Comparison of ENCODE assay signal across 16 cellular contexts in the genomic region with DNA sequence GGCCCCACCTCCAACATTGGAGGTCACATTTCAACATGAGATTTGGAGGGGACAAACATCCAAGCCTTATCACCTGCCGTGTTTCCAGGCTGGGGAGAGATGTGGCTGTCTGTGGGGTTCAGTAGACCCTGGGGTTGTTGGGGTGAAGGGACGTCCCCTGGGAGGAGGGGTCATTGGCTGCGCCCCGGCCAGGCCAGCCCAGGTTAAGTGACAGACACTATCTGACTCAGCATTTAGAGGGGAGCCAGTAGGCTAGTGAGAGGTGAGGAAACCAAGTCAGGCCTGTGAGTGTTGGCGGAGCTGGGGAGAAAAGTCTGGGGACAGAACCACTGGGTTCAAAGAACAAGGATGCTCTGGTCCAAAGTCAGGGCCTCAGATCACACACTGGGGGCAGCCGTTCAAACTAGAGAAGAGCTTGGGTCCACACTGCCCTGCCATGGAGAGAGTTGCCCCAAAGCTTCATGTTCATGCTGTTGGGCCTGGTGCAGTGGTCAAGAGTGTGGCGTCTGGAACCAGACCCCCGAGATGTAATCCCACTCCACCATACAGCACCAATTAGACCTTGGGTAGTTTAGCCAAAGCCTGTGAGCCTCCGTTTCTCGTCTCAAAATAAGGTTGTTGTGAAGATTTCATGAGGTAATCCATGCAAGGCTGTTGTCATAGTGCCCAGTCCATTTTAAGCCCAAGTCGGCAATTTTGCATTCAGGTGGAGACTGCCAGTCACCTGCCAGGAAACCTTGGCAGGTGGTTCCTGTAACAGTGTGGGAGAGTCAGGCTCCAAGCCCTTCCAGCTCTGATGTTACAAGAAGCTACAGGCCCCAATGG.
DNase-seq lines count a peak whose midpoint lies in the region; ATAC-seq and TF ChIP-seq lines count a peak whose summit lies in the region.
"Had no signal": no experiment of that assay in that cellular context is flagged by ENCODE, and none has a peak within 500 bp of the region (broad histone marks: within the 10 kb centered on the region; RNA-seq: fewer than 3 reads in every experiment).

No MANE protein-coding gene starts in this region.

- H3K27me3 ChIP-seq in A673 (replicated peaks; ENCODE audit: insufficient read depth, low read depth, low read length, poor library complexity): peaks cover 7% of the 10 kb centered on the region

- DNase-seq in NCI-H345 (lab: John Stamatoyannopoulos, UW) (peak; percentile 3), NCI-H345 treated with DMSO at 0.1 percent for 48 hours (lab: John Stamatoyannopoulos, UW; ENCODE audit: unreplicated experiment) (no peak), RPMI8226 (peak; percentile 86), left lobe of liver (ENCODE audit: low spot score) (peak; percentile 15), A673 (ENCODE audit: low spot score) (no peak), foreskin fibroblast (no peak)
- DNase-seq: CD8-positive, alpha-beta memory T cell; GDM1; HFFc6; KG1; NCI-H1417; NCI-H1930; NCI-H510A treated with DMSO at 0.1 percent for 48 hours; Right ventricle myocardium superior had no signal

- H3K9me3 ChIP-seq in A673 (ENCODE audit: low read depth, low read length, poor library complexity, severe bottlenecking): no peaks in the 10 kb centered on the region

- CTCF ChIA-PET in A673 (lab: Charles Lee): no interaction called here

- H3K27ac ChIP-seq in A673 (ENCODE audit: low read depth, low read length, poor library complexity, severe bottlenecking): no peak overlapping the region
- H3K27ac ChIP-seq: SK-N-MC had no signal

- POLR2A ChIA-PET in A673 (lab: Charles Lee; ENCODE audit: low non-redundant PET): no interaction called here

- no peak for ATAC-seq in left lobe of liver
- ATAC-seq in GM19463 (IDR thresholded peaks at IDR 0.05; ENCODE audit: unreplicated experiment): no peak

- no peaks in the 10 kb centered on the region for H3K36me3 ChIP-seq in A673 (ENCODE audit: insufficient read depth, low read length, poor library complexity, severe bottlenecking)

- H3K4me3 ChIP-seq in A673 (ENCODE audit: low read depth, low read length, poor library complexity, severe bottlenecking) (no peak overlapping the region), foreskin fibroblast (ENCODE audit: low read depth in 1 of 2, low read length in 2 of 2) (no peak overlapping the region)
- H3K4me3 ChIP-seq: SK-N-MC had no signal

- H3K4me1 ChIP-seq in A673 (ENCODE audit: insufficient read depth, low read length, poor library complexity, severe bottlenecking): no peaks in the 10 kb centered on the region

- TF ChIP-seq CTCF in A673 (conservative IDR thresholded peaks at IDR 0.05; ENCODE audit: low read depth, low read length): no peak
- no peak for TF ChIP-seq CTCF in foreskin fibroblast (IDR thresholded peaks at IDR 0.05; ENCODE audit: low read depth, low read length)

- intact Hi-C loops in A673 (cut with micrococcal nuclease; ENCODE audit: unreplicated experiment): no loop called here

- no TSS peak for BruUV-seq in A673 (replicated peaks; lab: Mats Ljungman, UMichigan)

Comparison
In these comparisons a context has a peak if more than half of its experiments do, and no peak if none do; other contexts are left out.
1. DNase-seq: peak in NCI-H345 (single experiment), RPMI8226 (single experiment) and left lobe of liver (single experiment); none in NCI-H345 treated with DMSO at 0.1 percent for 48 hours (single experiment), A673 (single experiment) and foreskin fibroblast (0 of 2).